ENCODE assay signal across 8 cellular contexts in the genomic region with DNA sequence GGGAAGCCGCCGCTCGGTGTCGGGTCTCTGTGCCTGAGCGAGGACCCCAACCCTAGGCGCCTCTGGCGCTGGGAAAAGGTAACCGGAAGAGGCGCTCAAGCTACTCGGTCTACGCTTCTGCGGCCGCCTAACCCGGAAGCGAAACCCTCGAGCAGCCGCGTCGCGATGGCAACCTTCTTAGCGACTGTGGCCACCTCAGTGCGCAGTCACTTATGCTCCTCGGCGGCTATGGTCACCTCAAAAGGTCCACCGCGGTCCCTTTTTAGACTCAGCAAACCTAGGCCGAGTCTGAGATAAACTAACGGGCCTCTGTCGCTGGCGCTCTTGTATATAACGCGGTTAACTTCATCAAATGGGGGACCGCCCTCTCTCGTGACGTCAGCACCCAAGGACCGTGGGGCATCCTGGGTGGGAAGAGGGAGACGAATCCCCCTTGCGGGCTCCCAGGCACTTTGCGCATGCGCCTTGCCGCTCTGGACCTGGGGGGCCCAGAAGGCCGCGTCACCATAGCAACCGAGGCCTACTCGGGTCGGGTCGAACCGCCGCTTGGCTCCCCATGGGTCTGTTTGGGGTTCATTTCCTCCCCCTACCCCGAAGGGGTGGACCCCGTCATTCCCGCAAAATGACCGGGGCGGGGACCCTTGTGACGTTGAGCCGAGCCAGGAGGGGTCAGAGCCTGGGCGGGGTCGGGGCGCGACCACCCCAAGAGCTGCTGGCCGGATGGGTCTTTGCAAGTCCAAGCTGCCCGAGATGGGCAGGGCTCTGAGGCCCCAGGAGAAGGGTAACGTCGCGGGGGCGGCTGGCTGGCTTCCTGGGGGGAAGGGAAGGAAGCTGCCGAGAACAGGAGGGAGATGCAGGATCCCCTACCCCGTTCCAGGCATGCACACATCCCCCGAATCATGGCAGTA.
DNase-seq lines count a peak whose midpoint lies in the region; ATAC-seq lines count a peak whose summit lies in the region.

A gene with protein sequence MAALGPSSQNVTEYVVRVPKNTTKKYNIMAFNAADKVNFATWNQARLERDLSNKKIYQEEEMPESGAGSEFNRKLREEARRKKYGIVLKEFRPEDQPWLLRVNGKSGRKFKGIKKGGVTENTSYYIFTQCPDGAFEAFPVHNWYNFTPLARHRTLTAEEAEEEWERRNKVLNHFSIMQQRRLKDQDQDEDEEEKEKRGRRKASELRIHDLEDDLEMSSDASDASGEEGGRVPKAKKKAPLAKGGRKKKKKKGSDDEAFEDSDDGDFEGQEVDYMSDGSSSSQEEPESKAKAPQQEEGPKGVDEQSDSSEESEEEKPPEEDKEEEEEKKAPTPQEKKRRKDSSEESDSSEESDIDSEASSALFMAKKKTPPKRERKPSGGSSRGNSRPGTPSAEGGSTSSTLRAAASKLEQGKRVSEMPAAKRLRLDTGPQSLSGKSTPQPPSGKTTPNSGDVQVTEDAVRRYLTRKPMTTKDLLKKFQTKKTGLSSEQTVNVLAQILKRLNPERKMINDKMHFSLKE (minus strand): TSS at position 91 of the 908 bp plus-strand sequence. CDS start 169 bp downstream, outside the sequence.

- no peaks in the 10 kb centered on the region for H3K27me3 Mint-ChIP-seq in central memory CD8-positive, alpha-beta T cell

- no peaks in the 10 kb centered on the region for H3K9me3 Mint-ChIP-seq in central memory CD8-positive, alpha-beta T cell

- peak; percentile 100 for DNase-seq in AG08395 (ENCODE audit: low spot score)
- DNase-seq in NCI-H446 (lab: John Stamatoyannopoulos, UW), result peak; percentile 97
- peak; percentile 88 for DNase-seq in activated CD4-positive, CD25-positive, alpha-beta regulatory T cell treated with anti-CD3 and anti-CD28 coated beads, Interleukin-2, amount 50 U/mL, for 16 hours (ENCODE audit: low read depth, low spot score)
- DNase-seq in central memory CD8-positive, alpha-beta T cell (ENCODE audit: low spot score in 2 of 2), result peak; percentile 83 to 91
- peak; percentile 96 for DNase-seq in islet precursor cell
- peak; percentile 86 to 90 (median 89) for DNase-seq in stimulated activated CD4-positive, alpha-beta T cell treated with anti-CD3 and anti-CD28 coated beads, Interleukin-12 subunit alpha, Interleukin-12 subunit beta, amount 100 ng/mL, for 48 hours (ENCODE audit: low read depth in 2 of 3, low spot score in 1 of 3)

- H3K27ac Mint-ChIP-seq in central memory CD8-positive, alpha-beta T cell (ENCODE audit: low read depth), result peak within 1 kb of the TSS; percentile 95

- ATAC-seq in GM18909 (IDR thresholded peaks at IDR 0.05; ENCODE audit: poor library complexity, unreplicated experiment) (peak; percentile 80), HG03196 (IDR thresholded peaks at IDR 0.05; ENCODE audit: unreplicated experiment) (peak; percentile 76)
- peak; percentile 90 for ATAC-seq in central memory CD8-positive, alpha-beta T cell (replicated peaks; ENCODE audit: extremely low read depth, poor library complexity, severe bottlenecking)

- peak within 1 kb of the TSS; percentile 81 for H3K4me3 Mint-ChIP-seq in central memory CD8-positive, alpha-beta T cell

- H3K36me3 Mint-ChIP-seq in central memory CD8-positive, alpha-beta T cell (ENCODE audit: insufficient read depth), result peaks cover 40% of the 10 kb centered on the region

- H3K4me1 Mint-ChIP-seq in central memory CD8-positive, alpha-beta T cell, result peaks cover 29% of the 10 kb centered on the region

Comparison
In these comparisons a context has a peak if more than half of its experiments do, and no peak if none do; other contexts are left out.
1. Peak in every context shown above with its lines: DNase-seq and ATAC-seq.